ENCODE assay signal across 11 cellular contexts in the genomic region with DNA sequence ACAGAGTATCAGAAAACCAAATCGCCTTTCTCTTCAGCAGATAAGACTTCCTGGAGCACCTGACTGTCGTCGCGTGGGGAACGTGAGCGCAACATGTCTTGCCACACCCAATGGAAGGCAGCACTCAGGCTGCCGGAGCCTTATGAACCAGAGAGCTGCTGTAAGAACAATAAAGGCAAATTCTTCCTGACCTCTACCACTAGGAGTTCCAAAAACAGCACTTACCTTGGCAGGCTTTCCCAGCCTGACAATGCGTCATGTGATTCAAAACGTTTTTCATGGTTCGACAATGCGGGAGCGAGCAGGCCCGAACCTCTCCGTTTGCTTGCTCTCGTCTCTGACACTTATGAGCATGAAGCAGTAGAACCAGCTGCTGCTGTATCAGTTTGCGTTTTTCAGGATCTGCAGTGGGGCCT.
A peak's percentile ranks its signal among the peaks of the same experiment; 100 is the strongest.
DNase-seq lines count a peak whose midpoint lies in the region; ATAC-seq and TF ChIP-seq lines count a peak whose summit lies in the region.
"Had no signal": no experiment of that assay in that cellular context is flagged by ENCODE, and none has a peak within 500 bp of the region (broad histone marks: within the 10 kb centered on the region; RNA-seq: fewer than 3 reads in every experiment).

No MANE protein-coding gene starts in this region.

- no peak overlapping the region for H3K4me2 ChIP-seq in HCT116 (ENCODE audit: low read length)

- no peak overlapping the region for H3K27ac ChIP-seq in HCT116 (ENCODE audit: low read depth, low read length)
- peak overlapping the region in 1 of 2 donors; percentile 36 for H3K27ac ChIP-seq in coronary artery
- peak overlapping the region; percentile 60 to 70 for H3K27ac ChIP-seq in right atrium auricular region
- H3K27ac ChIP-seq in gastrocnemius medialis, result peak overlapping the region; percentile 70 to 83 (median 80)
- H3K27ac ChIP-seq: BLaER1 treated with 17β-estradiol and CSF1 and Interleukin-3, amounts not matched to agents 10 nM and 100 nM had no signal

- H2AFZ ChIP-seq in HCT116 (ENCODE audit: low read depth, low read length, poor library complexity, severe bottlenecking), result no peak overlapping the region

- intact Hi-C loops in HCT116 (cut with micrococcal nuclease), result no loop called here
- intact Hi-C loops in gastrocnemius medialis (cut with DNase I; ENCODE audit: low total_unique reads), result no loop called here

- H4K20me1 ChIP-seq in HCT116 (ENCODE audit: insufficient read depth), result 0 out of 2 replicates have a peak, but pooled peaks cover 3% of the 10 kb centered on the region

- H3K79me2 ChIP-seq in HCT116 (ENCODE audit: insufficient read depth, low read length), result peaks cover 57% of the 10 kb centered on the region

- H3K4me3 ChIP-seq in HCT116 (replicated peaks in 1 of 2; ENCODE audit: low read depth in 1 of 2, low read length in 2 of 2), result no peak overlapping the region
- peak overlapping the region; percentile 25 for H3K4me3 ChIP-seq in coronary artery
- no peak overlapping the region for H3K4me3 ChIP-seq in right atrium auricular region
- H3K4me3 ChIP-seq in gastrocnemius medialis, result no peak overlapping the region
- H3K4me3 ChIP-seq: BLaER1 treated with 17β-estradiol and CSF1 and Interleukin-3, amounts not matched to agents 10 nM and 100 nM had no signal

- peaks cover 8 to 9% of the 10 kb centered on the region in 2 experiments; a peak in 3 of 4 replicates for H3K36me3 ChIP-seq in HCT116 (ENCODE audit: control insufficient read depth in 1 of 2, insufficient read depth in 2 of 2, low read length in 2 of 2)
- H3K36me3 ChIP-seq in right atrium auricular region, result peaks cover 35% of the 10 kb centered on the region
- H3K36me3 ChIP-seq in gastrocnemius medialis, result peaks cover 0 to 17% of the 10 kb centered on the region in 2 donors

- TF ChIP-seq CTCF in HCT116 (IDR thresholded peaks at IDR 0.05 in 2 of 3, conservative IDR thresholded peaks at IDR 0.05 in 1 of 3; ENCODE audit: borderline replicate concordance in 1 of 3, insufficient read depth in 1 of 3, low read depth in 2 of 3, low read length in 2 of 3) (no peak), coronary artery (IDR thresholded peaks at IDR 0.05) (no peak), right atrium auricular region (IDR thresholded peaks at IDR 0.05) (peak in 1 of 2 donors; percentile 32), gastrocnemius medialis (IDR thresholded peaks at IDR 0.05 in 4 of 5, conservative IDR thresholded peaks at IDR 0.05 in 1 of 5) (peak in 1 of 5 experiments; percentile 21)

- in situ Hi-C loops in gastrocnemius medialis (cut with MboI; ENCODE audit: low sequenced_read_pairs in 4 of 4), result no loop called here

- H3K4me1 ChIP-seq in HCT116 (ENCODE audit: control insufficient read depth in 1 of 2, insufficient read depth in 2 of 2, low read length in 2 of 2) (no peaks in the 10 kb centered on the region), right atrium auricular region (peaks cover 0 to 34% of the 10 kb centered on the region in 2 donors), gastrocnemius medialis (peaks cover 49% of the 10 kb centered on the region in 2 donors)

- POLR2A ChIA-PET in HCT116 (lab: Charles Lee), result no interaction called here

- H3K9me3 ChIP-seq in HCT116 (ENCODE audit: control insufficient read depth in 1 of 2, insufficient read depth in 1 of 2, low read depth in 1 of 2, low read length in 2 of 2), result no peaks in the 10 kb centered on the region
- no peaks in the 10 kb centered on the region for H3K9me3 ChIP-seq in right atrium auricular region
- H3K9me3 ChIP-seq in gastrocnemius medialis, result no peaks in the 10 kb centered on the region
- H3K9me3 ChIP-seq: BLaER1 treated with 17β-estradiol and CSF1 and Interleukin-3, amounts not matched to agents 10 nM and 100 nM had no signal

- TF ChIP-seq RAD21 in HCT116 (IDR thresholded peaks at IDR 0.05; ENCODE audit: low read depth), result no peak

- RAD21 ChIA-PET in HCT116 (lab: Charles Lee; ENCODE audit: low non-redundant PET in 1 of 2, low total read pairs in 2 of 2, uncharacterized antibody in 2 of 2, unreplicated experiment in 2 of 2), result no interaction called here

- CTCF ChIA-PET in HCT116 (lab: Charles Lee), result no interaction called here

- ATAC-seq in HCT116 (0 out of 2 replicates have a peak, but pooled peaks have one; percentile 22), gastrocnemius medialis (peak; percentile 90), GM18498 (IDR thresholded peaks at IDR 0.05; ENCODE audit: unreplicated experiment) (no peak), HG02763 (IDR thresholded peaks at IDR 0.05; ENCODE audit: unreplicated experiment) (no peak), GM18519 (IDR thresholded peaks at IDR 0.05; ENCODE audit: low FRiP score, unreplicated experiment) (no peak)

- no peak overlapping the region for H3K9ac ChIP-seq in HCT116 (ENCODE audit: low read length)
- H3K9ac ChIP-seq: BLaER1 treated with 17β-estradiol and CSF1 and Interleukin-3, amounts not matched to agents 10 nM and 100 nM had no signal

- DNase-seq in HCT116 (ENCODE audit: low read depth, low spot score), result no peak
- DNase-seq in coronary artery (ENCODE audit: low spot score), result peak; percentile 64
- peak; percentile 67 for DNase-seq in right atrium auricular region (ENCODE audit: low spot score)
- peak; percentile 33 to 68 for DNase-seq in gastrocnemius medialis
- no peak for DNase-seq in NCI-H69 (lab: John Stamatoyannopoulos, UW)
- DNase-seq: effector CD4-positive, alpha-beta T cell; OCI-M1 had no signal

- BruUV-seq in HCT116 (replicated peaks; lab: Mats Ljungman, UMichigan), result no TSS peak

- no peaks in the 10 kb centered on the region for H3K27me3 ChIP-seq in HCT116 (ENCODE audit: insufficient read depth, low read length)
- no peaks in the 10 kb centered on the region for H3K27me3 ChIP-seq in right atrium auricular region
- H3K27me3 ChIP-seq in gastrocnemius medialis, result no peaks in the 10 kb centered on the region
- H3K27me3 ChIP-seq: BLaER1 treated with 17β-estradiol and CSF1 and Interleukin-3, amounts not matched to agents 10 nM and 100 nM had no signal

- no peak for TF ChIP-seq POLR2A in HCT116 (IDR thresholded peaks at IDR 0.05; ENCODE audit: borderline replicate concordance, extremely low read depth, insufficient read depth, insufficient read length)
- TF ChIP-seq POLR2A in gastrocnemius medialis (IDR thresholded peaks at IDR 0.05), result no peak

- no peaks in the 10 kb centered on the region for H3K9me2 ChIP-seq in HCT116 (ENCODE audit: insufficient read depth)

TF ChIP-seq in HCT116, 20 proteins besides CTCF, POLR2A, EP300 and RAD21 (continues in another document):
- TF ChIP-seq, protein P1, sequence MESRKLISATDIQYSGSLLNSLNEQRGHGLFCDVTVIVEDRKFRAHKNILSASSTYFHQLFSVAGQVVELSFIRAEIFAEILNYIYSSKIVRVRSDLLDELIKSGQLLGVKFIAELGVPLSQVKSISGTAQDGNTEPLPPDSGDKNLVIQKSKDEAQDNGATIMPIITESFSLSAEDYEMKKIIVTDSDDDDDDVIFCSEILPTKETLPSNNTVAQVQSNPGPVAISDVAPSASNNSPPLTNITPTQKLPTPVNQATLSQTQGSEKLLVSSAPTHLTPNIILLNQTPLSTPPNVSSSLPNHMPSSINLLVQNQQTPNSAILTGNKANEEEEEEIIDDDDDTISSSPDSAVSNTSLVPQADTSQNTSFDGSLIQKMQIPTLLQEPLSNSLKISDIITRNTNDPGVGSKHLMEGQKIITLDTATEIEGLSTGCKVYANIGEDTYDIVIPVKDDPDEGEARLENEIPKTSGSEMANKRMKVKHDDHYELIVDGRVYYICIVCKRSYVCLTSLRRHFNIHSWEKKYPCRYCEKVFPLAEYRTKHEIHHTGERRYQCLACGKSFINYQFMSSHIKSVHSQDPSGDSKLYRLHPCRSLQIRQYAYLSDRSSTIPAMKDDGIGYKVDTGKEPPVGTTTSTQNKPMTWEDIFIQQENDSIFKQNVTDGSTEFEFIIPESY (IDR thresholded peaks at IDR 0.05; ENCODE audit: extremely low read depth, insufficient replicate concordance, low read length), result no peak
- TF ChIP-seq EZH2 (IDR thresholded peaks at IDR 0.05) (no peak), EGR1 (IDR thresholded peaks at IDR 0.05; ENCODE audit: low read depth) (no peak), CBX3 (IDR thresholded peaks at IDR 0.05; ENCODE audit: low read depth) (no peak), POLR2AphosphoS5 (IDR thresholded peaks at IDR 0.05; ENCODE audit: low read depth, low read length) (no peak), FOSL1 (IDR thresholded peaks at IDR 0.05; ENCODE audit: low read depth) (no peak), EZH2phosphoT487 (IDR thresholded peaks at IDR 0.05; ENCODE audit: borderline replicate concordance) (no peak), JUND (IDR thresholded peaks at IDR 0.05) (no peak), ELF1 (IDR thresholded peaks at IDR 0.05; ENCODE audit: borderline replicate concordance, low read depth) (no peak), TCF7L2 (IDR thresholded peaks at IDR 0.05; ENCODE audit: borderline replicate concordance, extremely low read depth, insufficient read depth, insufficient read length) (no peak)
- TF ChIP-seq, protein P2, sequence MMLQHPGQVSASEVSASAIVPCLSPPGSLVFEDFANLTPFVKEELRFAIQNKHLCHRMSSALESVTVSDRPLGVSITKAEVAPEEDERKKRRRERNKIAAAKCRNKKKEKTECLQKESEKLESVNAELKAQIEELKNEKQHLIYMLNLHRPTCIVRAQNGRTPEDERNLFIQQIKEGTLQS (IDR thresholded peaks at IDR 0.05), result no peak

Comparison
In these comparisons a context has a peak if more than half of its experiments do, and no peak if none do; other contexts are left out.
1. ATAC-seq: peak in HCT116 (single experiment) and gastrocnemius medialis (2 of 2); none in GM18498 (single experiment), HG02763 (single experiment) and GM18519 (single experiment).
2. DNase-seq: peak in coronary artery (single experiment), right atrium auricular region (single experiment) and gastrocnemius medialis (2 of 2); none in HCT116 (single experiment) and NCI-H69 (single experiment).